Comparison of ENCODE assay signal across 11 cellular contexts in genomic region chr2:132424526-132425121, GRCh38. TPM values are rescaled to one million over a fixed set of nuclear protein-coding genes. Genes with fewer than 3 reads are reported as not detected.
DNase-seq lines count a peak whose midpoint lies in the region; TF ChIP-seq lines count a peak whose summit lies in the region.
"Had no signal": no experiment of that assay in that cellular context is flagged by ENCODE, and none has a peak within 500 bp of the region (broad histone marks: within the 10 kb centered on the region; RNA-seq: fewer than 3 reads in every experiment).

No MANE protein-coding gene starts in this region.

- DNase-seq in PC-9 = peak in 1 of 2 experiments; percentile 85
- peak; percentile 92 for DNase-seq in fibroblast of peridontal ligament (ENCODE audit: extremely low read depth)
- peak; percentile 71 for DNase-seq in mesenchymal stem cell
- DNase-seq in vagina (ENCODE audit: extremely low spot score in 2 of 2) = peak in 1 of 2 donors; percentile 85
- no peak for DNase-seq in stimulated activated CD4-positive, alpha-beta T cell treated with anti-CD3 and anti-CD28 coated beads, Interleukin-12 subunit alpha, Interleukin-12 subunit beta, amount 100 ng/mL, for 4 hours
- no peak for DNase-seq in NCI-H2227 (lab: John Stamatoyannopoulos, UW; ENCODE audit: unreplicated experiment)
- DNase-seq in activated CD4-positive, CD25-positive, alpha-beta regulatory T cell (lab: John Stamatoyannopoulos, UW) = no peak
- DNase-seq: activated CD4-positive, alpha-beta T cell treated with anti-CD3 and anti-CD28 coated beads for 48 hours; central memory CD4-positive, alpha-beta T cell had no signal

- H3K23ac ChIP-seq in mesenchymal stem cell (ENCODE audit: low read length in 2 of 2) = no peak overlapping the region

- peak overlapping the region; percentile 5 for H4K91ac ChIP-seq in mesenchymal stem cell (ENCODE audit: low read length)

- no peak overlapping the region for H2AFZ ChIP-seq in PC-9
- H2AFZ ChIP-seq in mesenchymal stem cell (ENCODE audit: low read depth, low read length) = no peak overlapping the region

- CTCF ChIA-PET in PC-9 (lab: Charles Lee) = no interaction called here

- TF ChIP-seq POLR2A in vagina (IDR thresholded peaks at IDR 0.05) = no peak

- peaks cover 23% of the 10 kb centered on the region for H3F3A ChIP-seq in PC-9 (ENCODE audit: insufficient read depth, low read depth)

- H2BK15ac ChIP-seq in mesenchymal stem cell (ENCODE audit: low read depth, poor library complexity, severe bottlenecking) = no peak overlapping the region

- H4K20me1 ChIP-seq in PC-9 (ENCODE audit: insufficient read depth) = peaks cover 5% of the 10 kb centered on the region; the same call in 1 of the 2 replicates

- intact Hi-C loops in PC-9 (cut with micrococcal nuclease; ENCODE audit: unreplicated experiment) (no loop called here), vagina (cut with DNase I) (no loop called here)

- H3K9me3 ChIP-seq in PC-9 (ENCODE audit: insufficient read depth, low read depth) (no peaks in the 10 kb centered on the region; the same call in 1 of the 2 replicates), mesenchymal stem cell (ENCODE audit: control insufficient read depth, low read length) (no peaks in the 10 kb centered on the region), vagina (no peaks in the 10 kb centered on the region)

- POLR2A ChIA-PET in PC-9 (lab: Charles Lee; ENCODE audit: unreplicated experiment) = no interaction called here

- no TSS peak for BruUV-seq in PC-9 (replicated peaks; lab: Mats Ljungman, UMichigan)

- peaks cover 96% of the 10 kb centered on the region for H3K79me2 ChIP-seq in PC-9 (ENCODE audit: low read depth)

- peaks cover 39% of the 10 kb centered on the region; the same call in 1 of the 2 replicates for H3K36me3 ChIP-seq in PC-9 (ENCODE audit: low read depth)
- H3K36me3 ChIP-seq in mesenchymal stem cell (ENCODE audit: control insufficient read depth in 1 of 2, insufficient read depth in 2 of 2, low read depth in 1 of 2, low read length in 2 of 2) = no peaks in the 10 kb centered on the region
- no peaks in the 10 kb centered on the region for H3K36me3 ChIP-seq in vagina

- peak overlapping the region in 1 of 2 experiments; percentile 9 for H3K4ac ChIP-seq in mesenchymal stem cell (ENCODE audit: low read depth in 1 of 2, low read length in 2 of 2)

- no peak overlapping the region for H3K14ac ChIP-seq in mesenchymal stem cell (ENCODE audit: low read length in 2 of 2)

- no peak overlapping the region for H4K8ac ChIP-seq in mesenchymal stem cell (ENCODE audit: low read length)

- H3K4me1 ChIP-seq in PC-9 (replicated peaks; ENCODE audit: insufficient read depth) (peaks cover 88% of the 10 kb centered on the region), mesenchymal stem cell (ENCODE audit: control insufficient read depth, insufficient read depth, low read depth, low read length) (peaks cover 2% of the 10 kb centered on the region), vagina (no peaks in the 10 kb centered on the region)

- peaks cover 22% of the 10 kb centered on the region for H3K79me1 ChIP-seq in mesenchymal stem cell (replicated peaks; ENCODE audit: low read length, poor library complexity, severe bottlenecking)

- H3K18ac ChIP-seq in mesenchymal stem cell (ENCODE audit: low read depth in 1 of 2, low read length in 2 of 2) = peak overlapping the region in 1 of 2 experiments; percentile 46

- H3K27ac ChIP-seq in PC-9 (peak overlapping the region; percentile 14), mesenchymal stem cell (ENCODE audit: low read length, poor library complexity, severe bottlenecking) (no peak overlapping the region), vagina (peak overlapping the region; percentile 6)

- H2BK5ac ChIP-seq in mesenchymal stem cell (ENCODE audit: low read depth, low read length, poor library complexity, severe bottlenecking) = no peak overlapping the region

- TF ChIP-seq CTCF in PC-9 (conservative IDR thresholded peaks at IDR 0.05) (no peak), vagina (IDR thresholded peaks at IDR 0.05) (peak in 1 of 3 experiments; percentile 12)

- no peak overlapping the region for H2BK120ac ChIP-seq in mesenchymal stem cell (ENCODE audit: low read depth, low read length)

- peak overlapping the region; percentile 46 to 65 for H2BK12ac ChIP-seq in mesenchymal stem cell (ENCODE audit: low read length in 2 of 2)

- H3K4me3 ChIP-seq in PC-9 = no peak overlapping the region
- no peak overlapping the region for H3K4me3 ChIP-seq in mesenchymal stem cell (ENCODE audit: insufficient read depth in 1 of 2, low read depth in 1 of 2, low read length in 2 of 2)
- H3K4me3 ChIP-seq in vagina = no peak overlapping the region

- H3K4me2 ChIP-seq in PC-9 (peak overlapping the region; percentile 24), mesenchymal stem cell (ENCODE audit: low read length, poor library complexity, severe bottlenecking) (no peak overlapping the region)

- WGBS in mesenchymal stem cell = 85% methylated on average over 5 of the region's 5 CpGs

- H3K9me2 ChIP-seq in PC-9 (ENCODE audit: insufficient read depth) = no peaks in the 10 kb centered on the region

- H3K27me3 ChIP-seq in PC-9 (ENCODE audit: insufficient read depth, low read depth) = no peaks in the 10 kb centered on the region
- no peaks in the 10 kb centered on the region for H3K27me3 ChIP-seq in mesenchymal stem cell (ENCODE audit: control insufficient read depth in 1 of 2, insufficient read depth in 1 of 2, low read length in 2 of 2)
- H3K27me3 ChIP-seq in vagina = no peaks in the 10 kb centered on the region

- no peak overlapping the region for H2AK5ac ChIP-seq in mesenchymal stem cell (ENCODE audit: low read length, severe bottlenecking)

- H3K9ac ChIP-seq in mesenchymal stem cell (ENCODE audit: low read length) = no peak overlapping the region

RNA-seq across cellular contexts. Expression of gene GPR39, which starts 8.0 kb away (rescaled TPM):
- 14.1 and 20.9 TPM in 2 replicates for total RNA-seq in PC-9 (2021)
- polyA plus RNA-seq in mesenchymal stem cell (2013, experiment 1 of 2) = 3.8 TPM
- polyA plus RNA-seq in mesenchymal stem cell (2013, experiment 2 of 2) = 4.0 TPM
- total RNA-seq in vagina = not detected
- total RNA-seq: activated T-helper 17 cell treated with anti-CD3 and anti-CD28 coated beads, Interleukin-2, amount 50 U/mL, for 72 hours; pulmonary artery endothelial cell had no signal

Comparison
In these comparisons a context has a peak if more than half of its experiments do, and no peak if none do; other contexts are left out.
1. DNase-seq: peak in fibroblast of peridontal ligament (single experiment) and mesenchymal stem cell (single experiment); none in stimulated activated CD4-positive, alpha-beta T cell treated with anti-CD3 and anti-CD28 coated beads, Interleukin-12 subunit alpha, Interleukin-12 subunit beta, amount 100 ng/mL, for 4 hours (single experiment), NCI-H2227 (single experiment) and activated CD4-positive, CD25-positive, alpha-beta regulatory T cell (0 of 4).
2. RNA of gene GPR39, which starts 8.0 kb away (total RNA-seq): 14.1 to 20.9 TPM in PC-9; not detected in vagina (single experiment); every median in the first group is over 10 times any median in the second.